ENCODE assay signal across 16 cellular contexts in the genomic region with DNA sequence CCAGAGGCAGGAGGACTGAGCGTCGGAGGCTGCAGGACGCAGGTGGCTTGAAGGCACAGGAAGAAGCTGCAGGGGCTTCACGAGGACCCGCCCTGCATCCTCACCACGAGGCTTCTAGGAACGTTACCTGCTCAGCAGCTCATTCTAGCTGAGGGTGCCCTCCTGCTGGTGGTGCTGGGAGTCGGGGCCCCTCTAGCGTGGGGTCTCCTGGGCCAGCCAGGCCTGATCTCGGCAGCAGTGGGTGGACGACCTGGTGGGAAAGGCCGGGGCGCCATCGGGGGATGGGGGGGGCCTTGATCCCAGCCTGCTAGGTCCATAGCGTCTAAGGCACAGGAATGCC.
A peak's percentile ranks its signal among the peaks of the same experiment; 100 is the strongest.
DNase-seq lines count a peak whose midpoint lies in the region; ATAC-seq and TF ChIP-seq lines count a peak whose summit lies in the region.
"Had no signal": no experiment of that assay in that cellular context is flagged by ENCODE, and none has a peak within 500 bp of the region (broad histone marks: within the 10 kb centered on the region; RNA-seq: fewer than 3 reads in every experiment).

No MANE protein-coding gene starts in this region.

- no peaks in the 10 kb centered on the region for H3K79me2 ChIP-seq in osteoblast (ENCODE audit: insufficient read depth, low read length)

- no peak for TF ChIP-seq CTCF in osteoblast (IDR thresholded peaks at IDR 0.05; ENCODE audit: extremely low read depth, low read depth, low read length)

- DNase-seq in HuH-7.5 (ENCODE audit: low spot score) (peak; percentile 35), osteoblast (ENCODE audit: insufficient read length, low spot score, missing footprints) (peak; percentile 89)
- DNase-seq: 8988T; ACHN; Caco-2; Calu3; CD4-positive, alpha-beta T cell; CD8-positive, alpha-beta T cell; DMS79 treated with DMSO at 0.1 percent for 48 hours; GF-D8 had no signal

- H3K4me3 ChIP-seq in BLaER1 (no peak overlapping the region), osteoblast (ENCODE audit: insufficient read depth, low read length) (no peak overlapping the region)
- H3K4me3 ChIP-seq: BLaER1 treated with 17β-estradiol and CSF1 and Interleukin-3, amounts not matched to agents 10 nM and 100 nM had no signal

- H3K27ac ChIP-seq in BLaER1, result 0 out of 2 replicates have a peak overlapping the region, but pooled peaks have one; percentile 22
- no peak overlapping the region for H3K27ac ChIP-seq in osteoblast (ENCODE audit: low read depth, low read length)
- H3K27ac ChIP-seq: BLaER1 treated with 17β-estradiol and CSF1 and Interleukin-3, amounts not matched to agents 10 nM and 100 nM; C4-2B had no signal

- H3K4me1 ChIP-seq in BLaER1 (peaks cover 31% of the 10 kb centered on the region), osteoblast (ENCODE audit: insufficient read depth, low read length) (no peaks in the 10 kb centered on the region)
- H3K4me1 ChIP-seq: BE2C, Caco-2 had no signal

- ATAC-seq in HG03196 (IDR thresholded peaks at IDR 0.05; ENCODE audit: unreplicated experiment), result no peak
- no peak for ATAC-seq in GM19035 (IDR thresholded peaks at IDR 0.05; ENCODE audit: unreplicated experiment)
- ATAC-seq: CD8-positive, alpha-beta T cell had no signal

- no peak overlapping the region for H2AFZ ChIP-seq in osteoblast (ENCODE audit: low read length)

- no peaks in the 10 kb centered on the region for H4K20me1 ChIP-seq in BLaER1
- no peaks in the 10 kb centered on the region for H4K20me1 ChIP-seq in osteoblast (ENCODE audit: insufficient read depth, low read length)

- no peaks in the 10 kb centered on the region for H3K36me3 ChIP-seq in BLaER1
- H3K36me3 ChIP-seq in osteoblast (ENCODE audit: insufficient read depth, low read length), result no peaks in the 10 kb centered on the region
- H3K36me3 ChIP-seq: BE2C; BLaER1 treated with 17β-estradiol and CSF1 and Interleukin-3, amounts not matched to agents 10 nM and 100 nM had no signal

- H3K9ac ChIP-seq in BLaER1, result no peak overlapping the region
- H3K9ac ChIP-seq: BLaER1 treated with 17β-estradiol and CSF1 and Interleukin-3, amounts not matched to agents 10 nM and 100 nM had no signal

- H3K27me3 ChIP-seq in BLaER1 (no peaks in the 10 kb centered on the region), osteoblast (ENCODE audit: insufficient read depth, low read length) (peaks cover 28% of the 10 kb centered on the region)
- H3K27me3 ChIP-seq: BE2C had no signal

- no peaks in the 10 kb centered on the region for H3K9me3 ChIP-seq in BLaER1
- H3K9me3 ChIP-seq in osteoblast (ENCODE audit: low read depth, low read length), result no peaks in the 10 kb centered on the region
- H3K9me3 ChIP-seq: BE2C; BLaER1 treated with 17β-estradiol and CSF1 and Interleukin-3, amounts not matched to agents 10 nM and 100 nM; Caco-2 had no signal

- H3K4me2 ChIP-seq in BLaER1 (peak overlapping the region; percentile 22; the same call in 1 of the 2 replicates), osteoblast (ENCODE audit: insufficient read depth, low read length) (no peak overlapping the region)
